In the genomic region with DNA sequence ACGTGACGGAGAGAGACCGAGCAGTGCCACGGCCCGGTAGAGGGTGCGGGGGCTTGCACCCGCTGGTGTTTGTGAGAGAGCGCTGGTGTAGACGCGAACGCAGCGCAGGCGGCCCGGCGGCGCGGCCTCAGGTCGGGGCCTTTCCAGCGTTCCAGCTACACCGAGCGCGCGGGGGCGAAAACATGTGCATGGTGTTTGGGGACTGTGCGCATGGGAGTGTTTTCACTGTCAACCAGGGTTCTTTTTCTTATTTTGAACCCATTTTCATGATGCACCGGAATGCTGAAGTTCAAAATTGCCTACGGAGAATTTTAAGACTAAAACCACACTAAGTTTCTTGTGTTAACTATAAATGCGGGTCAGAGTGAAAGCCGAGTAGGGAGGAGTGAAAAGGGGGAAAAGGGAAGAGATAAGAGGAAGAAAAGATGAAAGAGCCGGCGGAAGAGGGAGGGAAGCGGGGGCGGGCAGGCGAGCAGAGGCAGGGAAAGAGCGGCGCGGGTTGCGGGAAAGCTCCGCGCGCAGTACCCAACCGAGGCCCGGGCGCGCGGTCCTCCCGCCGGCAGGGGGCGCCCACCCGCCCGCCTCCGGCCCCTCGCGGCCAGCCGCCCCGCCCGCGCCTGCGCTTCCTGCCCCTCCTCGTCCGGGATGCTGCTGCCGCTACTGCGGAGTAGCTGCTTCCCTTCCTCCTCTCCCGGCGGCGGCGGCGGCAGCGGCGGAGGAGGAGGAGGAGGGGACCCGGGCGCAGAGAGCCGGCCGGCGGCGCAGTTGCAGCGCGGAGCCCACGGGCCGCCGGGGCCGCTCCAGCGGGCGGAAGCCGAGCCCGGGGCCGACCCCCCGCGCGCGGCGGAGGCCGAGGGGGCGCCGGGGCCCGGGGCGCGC, we compare ENCODE assay signal across 1 cellular context.
TF ChIP-seq lines count a peak whose summit lies in the region.

A gene with protein sequence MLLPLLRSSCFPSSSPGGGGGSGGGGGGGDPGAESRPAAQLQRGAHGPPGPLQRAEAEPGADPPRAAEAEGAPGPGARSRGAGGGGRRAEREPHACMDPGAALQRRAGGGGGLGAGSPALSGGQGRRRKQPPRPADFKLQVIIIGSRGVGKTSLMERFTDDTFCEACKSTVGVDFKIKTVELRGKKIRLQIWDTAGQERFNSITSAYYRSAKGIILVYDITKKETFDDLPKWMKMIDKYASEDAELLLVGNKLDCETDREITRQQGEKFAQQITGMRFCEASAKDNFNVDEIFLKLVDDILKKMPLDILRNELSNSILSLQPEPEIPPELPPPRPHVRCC (plus strand): TSS at position 643 of the 879 bp plus-strand sequence. CDS start 3 bp downstream, at position 646.

TF ChIP-seq in HepG2, 621 proteins besides CTCF, POLR2A, EP300 and RAD21 (continued from another document and continues in another):
- TF ChIP-seq, protein P1, sequence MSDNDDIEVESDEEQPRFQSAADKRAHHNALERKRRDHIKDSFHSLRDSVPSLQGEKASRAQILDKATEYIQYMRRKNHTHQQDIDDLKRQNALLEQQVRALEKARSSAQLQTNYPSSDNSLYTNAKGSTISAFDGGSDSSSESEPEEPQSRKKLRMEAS (IDR thresholded peaks at IDR 0.05) = 0 out of 2 replicates have a peak, but pooled peaks have one; percentile 17
- TF ChIP-seq YY1 (IDR thresholded peaks at IDR 0.05; ENCODE audit: insufficient read depth, insufficient replicate concordance, low read depth, low read length) (peak; percentile 64), ZNF432 (CRISPR knock-in tag; IDR thresholded peaks at IDR 0.05; ENCODE audit: borderline replicate concordance) (no peak), POGZ (CRISPR knock-in tag; IDR thresholded peaks at IDR 0.05) (peak; percentile 15; the same call in 1 of the 2 replicates), PRPF4 (IDR thresholded peaks at IDR 0.05; ENCODE audit: low read depth, low read length, poor library complexity, severe bottlenecking) (peak; percentile 82), ZNF501 (CRISPR knock-in tag; IDR thresholded peaks at IDR 0.05) (peak; percentile 48; the same call in 1 of the 2 replicates), POLR2G (IDR thresholded peaks at IDR 0.05; ENCODE audit: low read depth, low read length) (peak; percentile 63), YEATS4 (CRISPR knock-in tag; IDR thresholded peaks at IDR 0.05; ENCODE audit: borderline replicate concordance) (peak; percentile 16), SRSF4 (IDR thresholded peaks at IDR 0.05; ENCODE audit: low read depth, low read length, poor library complexity, severe bottlenecking) (no peak), FOXP1 (IDR thresholded peaks at IDR 0.05) (no peak), FOXP1 (CRISPR knock-in tag; IDR thresholded peaks at IDR 0.05) (0 out of 2 replicates have a peak, but pooled peaks have one; percentile 5), HIVEP1 (CRISPR knock-in tag; IDR thresholded peaks at IDR 0.05) (0 out of 2 replicates have a peak, but pooled peaks have one; percentile 29), GABPA (IDR thresholded peaks at IDR 0.05; ENCODE audit: low read depth, low read length) (peak; percentile 81), GABPA (CRISPR knock-in tag; IDR thresholded peaks at IDR 0.05; ENCODE audit: low read depth) (peak; percentile 74), MXD4 (CRISPR knock-in tag; IDR thresholded peaks at IDR 0.05) (peak; percentile 20; the same call in 1 of the 2 replicates), ELF1 (CRISPR knock-in tag; IDR thresholded peaks at IDR 0.05) (peak; percentile 49; the same call in 1 of the 2 replicates), ZNF615 (CRISPR knock-in tag; IDR thresholded peaks at IDR 0.05; ENCODE audit: borderline replicate concordance) (no peak), ZNF33B (CRISPR knock-in tag; IDR thresholded peaks at IDR 0.05) (no peak), ZMYM3 (CRISPR knock-in tag; IDR thresholded peaks at IDR 0.05) (peak; percentile 52; the same call in 1 of the 2 replicates), ZNF205 (CRISPR knock-in tag; IDR thresholded peaks at IDR 0.05) (peak; percentile 59; the same call in 1 of the 2 replicates), ZNF383 (CRISPR knock-in tag; IDR thresholded peaks at IDR 0.05; ENCODE audit: borderline replicate concordance) (no peak), ZFX (CRISPR knock-in tag; IDR thresholded peaks at IDR 0.05; ENCODE audit: low read depth) (peak; percentile 39), GATA4 (IDR thresholded peaks at IDR 0.05; ENCODE audit: borderline replicate concordance, low read depth) (no peak)
- TF ChIP-seq, protein P2, sequence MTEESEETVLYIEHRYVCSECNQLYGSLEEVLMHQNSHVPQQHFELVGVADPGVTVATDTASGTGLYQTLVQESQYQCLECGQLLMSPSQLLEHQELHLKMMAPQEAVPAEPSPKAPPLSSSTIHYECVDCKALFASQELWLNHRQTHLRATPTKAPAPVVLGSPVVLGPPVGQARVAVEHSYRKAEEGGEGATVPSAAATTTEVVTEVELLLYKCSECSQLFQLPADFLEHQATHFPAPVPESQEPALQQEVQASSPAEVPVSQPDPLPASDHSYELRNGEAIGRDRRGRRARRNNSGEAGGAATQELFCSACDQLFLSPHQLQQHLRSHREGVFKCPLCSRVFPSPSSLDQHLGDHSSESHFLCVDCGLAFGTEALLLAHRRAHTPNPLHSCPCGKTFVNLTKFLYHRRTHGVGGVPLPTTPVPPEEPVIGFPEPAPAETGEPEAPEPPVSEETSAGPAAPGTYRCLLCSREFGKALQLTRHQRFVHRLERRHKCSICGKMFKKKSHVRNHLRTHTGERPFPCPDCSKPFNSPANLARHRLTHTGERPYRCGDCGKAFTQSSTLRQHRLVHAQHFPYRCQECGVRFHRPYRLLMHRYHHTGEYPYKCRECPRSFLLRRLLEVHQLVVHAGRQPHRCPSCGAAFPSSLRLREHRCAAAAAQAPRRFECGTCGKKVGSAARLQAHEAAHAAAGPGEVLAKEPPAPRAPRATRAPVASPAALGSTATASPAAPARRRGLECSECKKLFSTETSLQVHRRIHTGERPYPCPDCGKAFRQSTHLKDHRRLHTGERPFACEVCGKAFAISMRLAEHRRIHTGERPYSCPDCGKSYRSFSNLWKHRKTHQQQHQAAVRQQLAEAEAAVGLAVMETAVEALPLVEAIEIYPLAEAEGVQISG (CRISPR knock-in tag; IDR thresholded peaks at IDR 0.05) = peak; percentile 98
- TF ChIP-seq, protein P3, sequence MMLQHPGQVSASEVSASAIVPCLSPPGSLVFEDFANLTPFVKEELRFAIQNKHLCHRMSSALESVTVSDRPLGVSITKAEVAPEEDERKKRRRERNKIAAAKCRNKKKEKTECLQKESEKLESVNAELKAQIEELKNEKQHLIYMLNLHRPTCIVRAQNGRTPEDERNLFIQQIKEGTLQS (CRISPR knock-in tag; IDR thresholded peaks at IDR 0.05) = 0 out of 2 replicates have a peak, but pooled peaks have one; percentile 11
- TF ChIP-seq, protein P4, sequence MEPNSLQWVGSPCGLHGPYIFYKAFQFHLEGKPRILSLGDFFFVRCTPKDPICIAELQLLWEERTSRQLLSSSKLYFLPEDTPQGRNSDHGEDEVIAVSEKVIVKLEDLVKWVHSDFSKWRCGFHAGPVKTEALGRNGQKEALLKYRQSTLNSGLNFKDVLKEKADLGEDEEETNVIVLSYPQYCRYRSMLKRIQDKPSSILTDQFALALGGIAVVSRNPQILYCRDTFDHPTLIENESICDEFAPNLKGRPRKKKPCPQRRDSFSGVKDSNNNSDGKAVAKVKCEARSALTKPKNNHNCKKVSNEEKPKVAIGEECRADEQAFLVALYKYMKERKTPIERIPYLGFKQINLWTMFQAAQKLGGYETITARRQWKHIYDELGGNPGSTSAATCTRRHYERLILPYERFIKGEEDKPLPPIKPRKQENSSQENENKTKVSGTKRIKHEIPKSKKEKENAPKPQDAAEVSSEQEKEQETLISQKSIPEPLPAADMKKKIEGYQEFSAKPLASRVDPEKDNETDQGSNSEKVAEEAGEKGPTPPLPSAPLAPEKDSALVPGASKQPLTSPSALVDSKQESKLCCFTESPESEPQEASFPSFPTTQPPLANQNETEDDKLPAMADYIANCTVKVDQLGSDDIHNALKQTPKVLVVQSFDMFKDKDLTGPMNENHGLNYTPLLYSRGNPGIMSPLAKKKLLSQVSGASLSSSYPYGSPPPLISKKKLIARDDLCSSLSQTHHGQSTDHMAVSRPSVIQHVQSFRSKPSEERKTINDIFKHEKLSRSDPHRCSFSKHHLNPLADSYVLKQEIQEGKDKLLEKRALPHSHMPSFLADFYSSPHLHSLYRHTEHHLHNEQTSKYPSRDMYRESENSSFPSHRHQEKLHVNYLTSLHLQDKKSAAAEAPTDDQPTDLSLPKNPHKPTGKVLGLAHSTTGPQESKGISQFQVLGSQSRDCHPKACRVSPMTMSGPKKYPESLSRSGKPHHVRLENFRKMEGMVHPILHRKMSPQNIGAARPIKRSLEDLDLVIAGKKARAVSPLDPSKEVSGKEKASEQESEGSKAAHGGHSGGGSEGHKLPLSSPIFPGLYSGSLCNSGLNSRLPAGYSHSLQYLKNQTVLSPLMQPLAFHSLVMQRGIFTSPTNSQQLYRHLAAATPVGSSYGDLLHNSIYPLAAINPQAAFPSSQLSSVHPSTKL (CRISPR knock-in tag; IDR thresholded peaks at IDR 0.05) = 0 out of 2 replicates have a peak, but pooled peaks have one; percentile 38
- TF ChIP-seq, protein P5, sequence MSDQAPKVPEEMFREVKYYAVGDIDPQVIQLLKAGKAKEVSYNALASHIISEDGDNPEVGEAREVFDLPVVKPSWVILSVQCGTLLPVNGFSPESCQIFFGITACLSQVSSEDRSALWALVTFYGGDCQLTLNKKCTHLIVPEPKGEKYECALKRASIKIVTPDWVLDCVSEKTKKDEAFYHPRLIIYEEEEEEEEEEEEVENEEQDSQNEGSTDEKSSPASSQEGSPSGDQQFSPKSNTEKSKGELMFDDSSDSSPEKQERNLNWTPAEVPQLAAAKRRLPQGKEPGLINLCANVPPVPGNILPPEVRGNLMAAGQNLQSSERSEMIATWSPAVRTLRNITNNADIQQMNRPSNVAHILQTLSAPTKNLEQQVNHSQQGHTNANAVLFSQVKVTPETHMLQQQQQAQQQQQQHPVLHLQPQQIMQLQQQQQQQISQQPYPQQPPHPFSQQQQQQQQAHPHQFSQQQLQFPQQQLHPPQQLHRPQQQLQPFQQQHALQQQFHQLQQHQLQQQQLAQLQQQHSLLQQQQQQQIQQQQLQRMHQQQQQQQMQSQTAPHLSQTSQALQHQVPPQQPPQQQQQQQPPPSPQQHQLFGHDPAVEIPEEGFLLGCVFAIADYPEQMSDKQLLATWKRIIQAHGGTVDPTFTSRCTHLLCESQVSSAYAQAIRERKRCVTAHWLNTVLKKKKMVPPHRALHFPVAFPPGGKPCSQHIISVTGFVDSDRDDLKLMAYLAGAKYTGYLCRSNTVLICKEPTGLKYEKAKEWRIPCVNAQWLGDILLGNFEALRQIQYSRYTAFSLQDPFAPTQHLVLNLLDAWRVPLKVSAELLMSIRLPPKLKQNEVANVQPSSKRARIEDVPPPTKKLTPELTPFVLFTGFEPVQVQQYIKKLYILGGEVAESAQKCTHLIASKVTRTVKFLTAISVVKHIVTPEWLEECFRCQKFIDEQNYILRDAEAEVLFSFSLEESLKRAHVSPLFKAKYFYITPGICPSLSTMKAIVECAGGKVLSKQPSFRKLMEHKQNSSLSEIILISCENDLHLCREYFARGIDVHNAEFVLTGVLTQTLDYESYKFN (CRISPR knock-in tag; conservative IDR thresholded peaks at IDR 0.05) = peak; percentile 63
- TF ChIP-seq, protein P6, sequence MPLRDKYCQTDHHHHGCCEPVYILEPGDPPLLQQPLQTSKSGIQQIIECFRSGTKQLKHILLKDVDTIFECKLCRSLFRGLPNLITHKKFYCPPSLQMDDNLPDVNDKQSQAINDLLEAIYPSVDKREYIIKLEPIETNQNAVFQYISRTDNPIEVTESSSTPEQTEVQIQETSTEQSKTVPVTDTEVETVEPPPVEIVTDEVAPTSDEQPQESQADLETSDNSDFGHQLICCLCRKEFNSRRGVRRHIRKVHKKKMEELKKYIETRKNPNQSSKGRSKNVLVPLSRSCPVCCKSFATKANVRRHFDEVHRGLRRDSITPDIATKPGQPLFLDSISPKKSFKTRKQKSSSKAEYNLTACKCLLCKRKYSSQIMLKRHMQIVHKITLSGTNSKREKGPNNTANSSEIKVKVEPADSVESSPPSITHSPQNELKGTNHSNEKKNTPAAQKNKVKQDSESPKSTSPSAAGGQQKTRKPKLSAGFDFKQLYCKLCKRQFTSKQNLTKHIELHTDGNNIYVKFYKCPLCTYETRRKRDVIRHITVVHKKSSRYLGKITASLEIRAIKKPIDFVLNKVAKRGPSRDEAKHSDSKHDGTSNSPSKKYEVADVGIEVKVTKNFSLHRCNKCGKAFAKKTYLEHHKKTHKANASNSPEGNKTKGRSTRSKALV (CRISPR knock-in tag; IDR thresholded peaks at IDR 0.05) = 0 out of 2 replicates have a peak, but pooled peaks have one; percentile 50
- TF ChIP-seq, protein P7, sequence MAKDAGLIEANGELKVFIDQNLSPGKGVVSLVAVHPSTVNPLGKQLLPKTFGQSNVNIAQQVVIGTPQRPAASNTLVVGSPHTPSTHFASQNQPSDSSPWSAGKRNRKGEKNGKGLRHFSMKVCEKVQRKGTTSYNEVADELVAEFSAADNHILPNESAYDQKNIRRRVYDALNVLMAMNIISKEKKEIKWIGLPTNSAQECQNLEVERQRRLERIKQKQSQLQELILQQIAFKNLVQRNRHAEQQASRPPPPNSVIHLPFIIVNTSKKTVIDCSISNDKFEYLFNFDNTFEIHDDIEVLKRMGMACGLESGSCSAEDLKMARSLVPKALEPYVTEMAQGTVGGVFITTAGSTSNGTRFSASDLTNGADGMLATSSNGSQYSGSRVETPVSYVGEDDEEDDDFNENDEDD (CRISPR knock-in tag; IDR thresholded peaks at IDR 0.05; ENCODE audit: borderline replicate concordance) = peak; percentile 19; the same call in 1 of the 2 replicates
- TF ChIP-seq, protein P8, sequence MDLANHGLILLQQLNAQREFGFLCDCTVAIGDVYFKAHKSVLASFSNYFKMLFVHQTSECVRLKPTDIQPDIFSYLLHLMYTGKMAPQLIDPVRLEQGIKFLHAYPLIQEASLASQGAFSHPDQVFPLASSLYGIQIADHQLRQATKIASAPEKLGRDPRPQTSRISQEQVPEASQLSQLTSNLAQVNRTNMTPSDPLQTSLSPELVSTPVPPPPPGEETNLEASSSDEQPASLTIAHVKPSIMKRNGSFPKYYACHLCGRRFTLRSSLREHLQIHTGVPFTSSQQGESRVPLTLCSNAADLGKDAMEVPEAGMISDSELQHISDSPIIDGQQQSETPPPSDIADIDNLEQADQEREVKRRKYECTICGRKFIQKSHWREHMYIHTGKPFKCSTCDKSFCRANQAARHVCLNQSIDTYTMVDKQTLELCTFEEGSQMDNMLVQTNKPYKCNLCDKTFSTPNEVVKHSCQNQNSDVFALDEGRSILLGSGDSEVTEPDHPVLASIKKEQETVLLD (CRISPR knock-in tag; IDR thresholded peaks at IDR 0.05; ENCODE audit: low read depth) = peak; percentile 74
- TF ChIP-seq, protein P9, sequence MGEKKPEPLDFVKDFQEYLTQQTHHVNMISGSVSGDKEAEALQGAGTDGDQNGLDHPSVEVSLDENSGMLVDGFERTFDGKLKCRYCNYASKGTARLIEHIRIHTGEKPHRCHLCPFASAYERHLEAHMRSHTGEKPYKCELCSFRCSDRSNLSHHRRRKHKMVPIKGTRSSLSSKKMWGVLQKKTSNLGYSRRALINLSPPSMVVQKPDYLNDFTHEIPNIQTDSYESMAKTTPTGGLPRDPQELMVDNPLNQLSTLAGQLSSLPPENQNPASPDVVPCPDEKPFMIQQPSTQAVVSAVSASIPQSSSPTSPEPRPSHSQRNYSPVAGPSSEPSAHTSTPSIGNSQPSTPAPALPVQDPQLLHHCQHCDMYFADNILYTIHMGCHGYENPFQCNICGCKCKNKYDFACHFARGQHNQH (CRISPR knock-in tag; IDR thresholded peaks at IDR 0.05) = peak; percentile 51; the same call in 1 of the 2 replicates
- TF ChIP-seq, protein P10, sequence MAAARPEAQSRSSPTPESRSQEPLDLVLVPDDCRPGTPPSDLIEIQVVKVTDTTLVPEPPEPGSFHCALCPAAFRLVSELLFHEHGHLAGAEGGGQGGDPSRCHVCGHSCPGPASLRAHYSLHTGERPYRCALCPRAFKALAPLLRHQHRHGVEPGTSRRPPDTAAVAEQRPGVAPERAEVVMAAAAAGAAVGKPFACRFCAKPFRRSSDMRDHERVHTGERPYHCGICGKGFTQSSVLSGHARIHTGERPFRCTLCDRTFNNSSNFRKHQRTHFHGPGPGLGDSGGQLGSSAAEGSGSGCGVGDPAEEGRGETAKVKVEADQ (CRISPR knock-in tag; IDR thresholded peaks at IDR 0.05; ENCODE audit: borderline replicate concordance) = peak; percentile 44; the same call in 1 of the 2 replicates
